Comparison of ENCODE assay signal across 8 cellular contexts in genomic region chr14:95527392-95528002, GRCh38. TPM values are rescaled to one million over a fixed set of nuclear protein-coding genes. Genes with fewer than 3 reads are reported as not detected.
DNase-seq lines count a peak whose midpoint lies in the region; ATAC-seq, FAIRE-seq and TF ChIP-seq lines count a peak whose summit lies in the region.

No MANE protein-coding gene starts in this region.

- no peak for TF ChIP-seq EP300 in K562 (IDR thresholded peaks at IDR 0.05; ENCODE audit: low read length)

- H3K9me3 ChIP-seq in K562 (replicated peaks; ENCODE audit: control insufficient read depth, insufficient read depth, low read depth, low read length), result no peaks in the 10 kb centered on the region

- TF ChIP-seq CTCF in HL-60 (IDR thresholded peaks at IDR 0.05; ENCODE audit: insufficient read depth, low read length) (peak; percentile 53), K562 (IDR thresholded peaks at IDR 0.05 in 2 of 3, conservative IDR thresholded peaks at IDR 0.05 in 1 of 3; ENCODE audit: insufficient read depth in 2 of 3, low read depth in 1 of 3, low read length in 3 of 3) (peak; percentile 46 to 73 (median 62); a peak in 5 of 6 replicates), kidney epithelial cell (IDR thresholded peaks at IDR 0.05; ENCODE audit: insufficient read depth, low read length, poor library complexity, severe bottlenecking) (peak; percentile 63)

- H3K4me3 ChIP-seq in HL-60 (replicated peaks; ENCODE audit: insufficient read depth, low read length) (no peak overlapping the region), K562 (no peak overlapping the region), kidney epithelial cell (ENCODE audit: low read depth, low read length) (no peak overlapping the region)

- peaks cover 0 to 64% of the 10 kb centered on the region in 2 experiments; a peak in 3 of 5 replicates for H3K4me1 ChIP-seq in K562 (replicated peaks in 1 of 2; ENCODE audit: control insufficient read depth in 2 of 2, insufficient read depth in 2 of 2, low read length in 2 of 2)

- H4K20me1 ChIP-seq in K562 (replicated peaks; ENCODE audit: control insufficient read depth, insufficient read depth, low read length), result peaks cover 4% of the 10 kb centered on the region; the same call in 1 of the 2 replicates

- ATAC-seq in SK-N-SH treated with all-trans-retinoic acid at 6 μM for 48 hours (peak; percentile 83), K562 (peak; percentile 25; the same call in 1 of the 3 replicates), GM19324 (IDR thresholded peaks at IDR 0.05; ENCODE audit: low FRiP score, unreplicated experiment) (no peak)

- peak overlapping the region; percentile 39; the same call in 1 of the 2 replicates for H2AFZ ChIP-seq in K562 (ENCODE audit: low read depth, low read length)

- H3K4me2 ChIP-seq in K562 (ENCODE audit: insufficient read depth, low read length), result no peak overlapping the region

- H3K9me1 ChIP-seq in K562 (ENCODE audit: control insufficient read depth, insufficient read depth, low read length), result no peaks in the 10 kb centered on the region

- POLR2A ChIA-PET in K562 (lab: Yijun Ruan, JAX), result interaction anchor here (0.6 to 1.8 kb wide), 4 partner anchors 9 to 25 kb away, joined by 3 to 5 read pairs (median 4); no protein-coding TSS in a partner anchor

- BruUV-seq in K562 (replicated peaks; lab: Mats Ljungman, UMichigan), result no TSS peak

- peak; percentile 45 to 69 for TF ChIP-seq RAD21 in K562 (CRISPR knock-in tag; conservative IDR thresholded peaks at IDR 0.05 in 1 of 2, IDR thresholded peaks at IDR 0.05 in 1 of 2)

- in situ Hi-C loops in K562 (cut with MboI), result loop anchor here (5.0 kb wide), 1 partner anchor 85 kb away; no protein-coding TSS in a partner anchor

- CTCF ChIA-PET in K562 (lab: Yijun Ruan, JAX; ENCODE audit: low intra/inter-chr PET ratio), result interaction anchor here (0.6 to 1.3 kb wide), 2 partner anchors 76 to 85 kb away, joined by 5 read pairs; no protein-coding TSS in a partner anchor

- FAIRE-seq in K562 (lab: Jason Lieb, UNC), result peak; percentile 15

- DNase-seq in COR-L47 (lab: John Stamatoyannopoulos, UW) (peak; percentile 58), HL-60 (ENCODE audit: low read depth in 1 of 2, low spot score in 1 of 2) (peak in 1 of 2 experiments; percentile 69), K562 (ENCODE audit: extremely low read depth in 1 of 4, low spot score in 3 of 4) (peak in 1 of 4 experiments; percentile 51), kidney epithelial cell (ENCODE audit: low read depth) (no peak), posterior vena cava (ENCODE audit: low spot score) (no peak)
- peak in 5 of 6 experiments; percentile 15 to 66 (median 29) for DNase-seq in stimulated activated naive CD4-positive, alpha-beta T cell (lab: John Stamatoyannopoulos, UW)

- intact Hi-C loops in K562 (cut with micrococcal nuclease) (loop anchor here (1.0 kb wide), 1 partner anchor 85 kb away; no protein-coding TSS in a partner anchor), posterior vena cava (cut with DNase I) (loop anchor here (2.0 to 5.0 kb wide), 3 partner anchors 85 to 1620 kb away; no protein-coding TSS in a partner anchor)

- H3K27ac ChIP-seq in HL-60 (replicated peaks) (peak overlapping the region; percentile 52), K562 (ENCODE audit: extremely low read depth, low read depth, low read length) (no peak overlapping the region)

- H3K36me3 ChIP-seq in K562 (ENCODE audit: control insufficient read depth, insufficient read depth, low read length) (peaks cover 25% of the 10 kb centered on the region; the same call in 2 of the 3 replicates), kidney epithelial cell (ENCODE audit: control insufficient read depth, insufficient read depth, low read length) (no peaks in the 10 kb centered on the region)

- no peak overlapping the region for H3K9ac ChIP-seq in K562 (ENCODE audit: insufficient read depth in 1 of 2, low read depth in 2 of 2, low read length in 2 of 2)

- WGBS in K562 (ENCODE audit: insufficient coverage, low coverage, missing lambda C conversion rate), result 47% methylated on average over 4 of the region's 4 CpGs

- no peak for TF ChIP-seq POLR2A in K562 (conservative IDR thresholded peaks at IDR 0.05)

- H3K79me2 ChIP-seq in K562 (ENCODE audit: control insufficient read depth, insufficient read depth, low read length), result peaks cover 33% of the 10 kb centered on the region

- H3K27me3 ChIP-seq in HL-60 (ENCODE audit: insufficient read depth, poor library complexity, severe bottlenecking), result no peaks in the 10 kb centered on the region
- H3K27me3 ChIP-seq in K562 (ENCODE audit: control insufficient read depth in 2 of 2, insufficient read depth in 2 of 2, low read length in 2 of 2), result no peaks in the 10 kb centered on the region
- H3K27me3 ChIP-seq in kidney epithelial cell (ENCODE audit: control insufficient read depth, insufficient read depth, low read length), result no peaks in the 10 kb centered on the region

TF ChIP-seq in SK-N-SH treated with all-trans-retinoic acid at 6 μM for 48 hours, 23 proteins besides CTCF, POLR2A, EP300 and RAD21 (continues in another document):
- TF ChIP-seq, protein P1, sequence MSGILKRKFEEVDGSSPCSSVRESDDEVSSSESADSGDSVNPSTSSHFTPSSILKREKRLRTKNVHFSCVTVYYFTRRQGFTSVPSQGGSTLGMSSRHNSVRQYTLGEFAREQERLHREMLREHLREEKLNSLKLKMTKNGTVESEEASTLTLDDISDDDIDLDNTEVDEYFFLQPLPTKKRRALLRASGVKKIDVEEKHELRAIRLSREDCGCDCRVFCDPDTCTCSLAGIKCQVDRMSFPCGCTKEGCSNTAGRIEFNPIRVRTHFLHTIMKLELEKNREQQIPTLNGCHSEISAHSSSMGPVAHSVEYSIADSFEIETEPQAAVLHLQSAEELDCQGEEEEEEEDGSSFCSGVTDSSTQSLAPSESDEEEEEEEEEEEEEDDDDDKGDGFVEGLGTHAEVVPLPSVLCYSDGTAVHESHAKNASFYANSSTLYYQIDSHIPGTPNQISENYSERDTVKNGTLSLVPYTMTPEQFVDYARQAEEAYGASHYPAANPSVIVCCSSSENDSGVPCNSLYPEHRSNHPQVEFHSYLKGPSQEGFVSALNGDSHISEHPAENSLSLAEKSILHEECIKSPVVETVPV (CRISPR knock-in tag; IDR thresholded peaks at IDR 0.05), result no peak
- TF ChIP-seq ZNF70 (CRISPR knock-in tag; IDR thresholded peaks at IDR 0.05) (no peak), ZFP3 (CRISPR knock-in tag; IDR thresholded peaks at IDR 0.05) (no peak)

TF ChIP-seq in K562, 482 proteins besides CTCF, POLR2A, EP300 and RAD21 (continues in another document):
- TF ChIP-seq HDAC8 (tag; IDR thresholded peaks at IDR 0.05) (no peak), CBX8 (IDR thresholded peaks at IDR 0.05; ENCODE audit: borderline replicate concordance, extremely low read depth, low read depth, low read length, poor library complexity, severe bottlenecking) (no peak), MCM3 (IDR thresholded peaks at IDR 0.05) (no peak), ZNF445 (CRISPR knock-in tag; IDR thresholded peaks at IDR 0.05; ENCODE audit: low read depth) (no peak)

RNA-seq across cellular contexts. Expression of gene GLRX5, which starts 7.4 kb away (rescaled TPM):
- 11.5 and 14.3 TPM in 2 replicates for total RNA-seq in K562 (2011; cell fraction: chromatin; rRNA removed; ENCODE audit: low replicate concordance)
- total RNA-seq in K562 (2011; cell fraction: nucleolus; rRNA removed), result 8.3 and 11.6 TPM in 2 replicates
- 19.2 and 24.9 TPM in 2 replicates for total RNA-seq in K562 (2011; cell fraction: nucleoplasm; rRNA removed)
- total RNA-seq in K562 (2014; rRNA removed) (78.4 and 97.8 TPM in 2 replicates), K562 (2014; rRNA removed; fragmentation: Illumina TruSeq; extraction: Trizol) (85.5 and 97.4 TPM in 2 replicates), K562 (2015; rRNA removed; fragmentation: Illumina TruSeq; extraction: Trizol) (56.4 and 57.9 TPM in 2 replicates), K562 (2021) (66.8 and 68.0 TPM in 2 replicates), kidney epithelial cell (38.6 and 48.3 TPM in 2 replicates), posterior vena cava (10 to 100 TPM; 21.7 to 25.6 TPM)
- polyA plus RNA-seq in K562 (2011; rRNA removed) (63.8 and 85.2 TPM in 2 replicates), K562 (2014; fragmentation: Illumina TruSeq; extraction: Trizol) (92.8 and 96.8 TPM in 2 replicates), K562 (2014; fragmentation: Nextera tagmentation; extraction: Ambion mirVana) (10 to 100 TPM; 16.7 to 20.0 TPM), K562 (2014; rRNA removed) (66.4 and 73.9 TPM in 2 replicates)
- polyA plus RNA-seq in K562 (2011; cell fraction: cytosol; rRNA removed), result 31.1 and 72.2 TPM in 2 replicates
- polyA plus RNA-seq in K562 (2011; cell fraction: nucleus; rRNA removed), result 9.8 and 21.8 TPM in 2 replicates
- polyA plus RNA-seq in K562 (2012), result 53.4 and 78.6 TPM in 2 replicates
- 32.8 and 34.4 TPM in 2 replicates for polyA minus RNA-seq in K562 (2011; rRNA and poly(A)+ RNA removed)
- polyA minus RNA-seq in K562 (2011; cell fraction: cytosol; rRNA and poly(A)+ RNA removed), result 17.5 and 24.9 TPM in 2 replicates
- 5.8 and 14.6 TPM in 2 replicates for polyA minus RNA-seq in K562 (2011; cell fraction: nucleus; rRNA and poly(A)+ RNA removed)

RNA-seq across cellular contexts. Expression of gene SYNE3, which starts 11.0 kb away (rescaled TPM):
- 2.1 and 2.6 TPM in 2 replicates for total RNA-seq in K562 (2011; cell fraction: chromatin; rRNA removed; ENCODE audit: low replicate concordance)
- total RNA-seq in K562 (2011; cell fraction: nucleolus; rRNA removed), result 1.2 and 1.3 TPM in 2 replicates
- total RNA-seq in K562 (2011; cell fraction: nucleoplasm; rRNA removed), result 1.8 and 2.3 TPM in 2 replicates
- total RNA-seq in K562 (2014; rRNA removed), result 0.94 and 2.7 TPM in 2 replicates
- total RNA-seq in K562 (2014; rRNA removed; fragmentation: Illumina TruSeq; extraction: Trizol), result 0.55 and 0.67 TPM in 2 replicates
- total RNA-seq in K562 (2015; rRNA removed; fragmentation: Illumina TruSeq; extraction: Trizol), result 0.47 and 0.79 TPM in 2 replicates
- 2.2 and 3.1 TPM in 2 replicates for total RNA-seq in K562 (2021)
- 0.15 and 0.95 TPM in 2 replicates for polyA plus RNA-seq in K562 (2011; rRNA removed)
- polyA plus RNA-seq in K562 (2011; cell fraction: cytosol; rRNA removed), result 0.10 and 0.47 TPM in 2 replicates
- 0.40 and 1.4 TPM in 2 replicates for polyA plus RNA-seq in K562 (2011; cell fraction: nucleus; rRNA removed)
- polyA plus RNA-seq in K562 (2012), result 1.1 and 2.8 TPM in 2 replicates
- 0.61 and 0.71 TPM in 2 replicates for polyA plus RNA-seq in K562 (2014; fragmentation: Illumina TruSeq; extraction: Trizol)
- under 1 TPM; 0.04 to 0.08 TPM for polyA plus RNA-seq in K562 (2014; fragmentation: Nextera tagmentation; extraction: Ambion mirVana)
- 1.7 and 1.8 TPM in 2 replicates for polyA plus RNA-seq in K562 (2014; rRNA removed)
- polyA minus RNA-seq in K562 (2011; rRNA and poly(A)+ RNA removed), result 0.14 and 1.0 TPM in 2 replicates
- 0.82 TPM in 1 of 2 replicates, not detected in the other for polyA minus RNA-seq in K562 (2011; cell fraction: cytosol; rRNA and poly(A)+ RNA removed)
- 0.13 and 2.0 TPM in 2 replicates for polyA minus RNA-seq in K562 (2011; cell fraction: nucleus; rRNA and poly(A)+ RNA removed)
- 2.2 and 3.1 TPM in 2 replicates for total RNA-seq in kidney epithelial cell
- total RNA-seq in posterior vena cava, result 10 to 100 TPM; 35.7 to 40.0 TPM

Comparison
In these comparisons a context has a peak if more than half of its experiments do, and no peak if none do; other contexts are left out.
1. DNase-seq: peak in COR-L47 (single experiment) and stimulated activated naive CD4-positive, alpha-beta T cell (5 of 6); none in kidney epithelial cell (single experiment) and posterior vena cava (single experiment).
2. Peak in every context shown above with its lines, with median percentiles within 50 percentile points of each other: CTCF ChIP-seq.